1 cellular context compared by ENCODE assay signal in genomic region chr17:7438656-7439460, GRCh38.
TF ChIP-seq lines count a peak whose summit lies in the region.

No MANE protein-coding gene starts in this region.

TF ChIP-seq in A549, 52 proteins besides CTCF, POLR2A, EP300 and RAD21:
- TF ChIP-seq NPAS2 (CRISPR knock-in tag; IDR thresholded peaks at IDR 0.05; ENCODE audit: borderline replicate concordance): no peak
- TF ChIP-seq HES2 (IDR thresholded peaks at IDR 0.05): no peak
- TF ChIP-seq ZC3H11A (IDR thresholded peaks at IDR 0.05): no peak
- no peak for TF ChIP-seq MAFK (IDR thresholded peaks at IDR 0.05; ENCODE audit: partially characterized antibody)
- TF ChIP-seq CHD4 (IDR thresholded peaks at IDR 0.05; ENCODE audit: borderline replicate concordance): no peak
- TF ChIP-seq JUNB (IDR thresholded peaks at IDR 0.05): no peak
- TF ChIP-seq GATA3 (IDR thresholded peaks at IDR 0.05; ENCODE audit: borderline replicate concordance): no peak
TF ChIP-seq in A549: peak in this region for 0.
